In genomic region chr12:53287741-53288216, GRCh38 we compare ENCODE assay signal across 1 cellular context.
TF ChIP-seq lines count a peak whose summit lies in the region.

No MANE protein-coding gene starts in this region.

TF ChIP-seq in GM23338, 12 proteins besides CTCF, POLR2A, EP300 and RAD21 (continued from another document):
- TF ChIP-seq ZNF462 (CRISPR knock-in tag; IDR thresholded peaks at IDR 0.05) (no peak), STAT1 (IDR thresholded peaks at IDR 0.05; ENCODE audit: unreplicated experiment) (no peak), CREB1 (CRISPR knock-in tag; IDR thresholded peaks at IDR 0.05; ENCODE audit: low read depth) (no peak), JUNB (IDR thresholded peaks at IDR 0.05; ENCODE audit: unreplicated experiment) (no peak), ZNF331 (CRISPR knock-in tag; IDR thresholded peaks at IDR 0.05; ENCODE audit: low read depth) (no peak), POLR2AphosphoS5 (IDR thresholded peaks at IDR 0.05; ENCODE audit: low read depth) (no peak)
